2 cellular contexts compared by ENCODE assay signal in the genomic region with DNA sequence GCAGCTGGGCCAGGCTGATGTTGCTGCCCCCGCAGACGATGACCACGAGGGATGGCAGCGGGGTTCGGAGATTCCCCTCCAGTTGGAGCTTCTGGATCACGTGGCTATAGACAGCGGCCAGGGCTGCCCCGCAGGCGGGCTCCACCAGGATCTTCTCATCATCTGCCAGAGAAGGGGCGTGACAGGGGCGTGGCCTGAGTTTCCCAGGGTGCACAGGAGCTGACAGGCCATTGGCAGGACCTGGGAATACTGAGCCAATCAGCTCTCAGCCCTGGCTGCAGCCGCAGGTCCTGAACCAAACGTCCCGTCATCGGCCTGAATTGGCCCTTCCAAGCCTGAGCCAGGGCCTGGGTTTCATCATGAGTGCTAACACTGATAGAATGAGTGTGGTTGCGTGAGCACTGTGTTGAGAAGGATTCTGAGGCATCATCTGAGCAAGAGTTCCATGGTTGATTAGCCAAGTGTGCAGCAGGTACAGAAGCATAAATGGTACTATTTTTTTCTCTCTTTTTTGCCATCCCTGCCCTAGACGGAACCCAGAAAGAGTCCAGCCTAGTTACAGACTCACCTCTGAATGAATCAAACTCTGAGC.
TF ChIP-seq lines count a peak whose summit lies in the region.

No MANE protein-coding gene starts in this region.

TF ChIP-seq in IMR-90, 13 proteins besides CTCF, POLR2A, EP300 and RAD21:
- no peak for TF ChIP-seq RCOR1 (IDR thresholded peaks at IDR 0.05; ENCODE audit: insufficient replicate concordance, low read length)
- TF ChIP-seq NFE2L2 (IDR thresholded peaks at IDR 0.05; ENCODE audit: low read depth, low read length) = no peak
- no peak for TF ChIP-seq CHD1 (IDR thresholded peaks at IDR 0.05; ENCODE audit: low read depth, low read length)
- TF ChIP-seq BHLHE40 (IDR thresholded peaks at IDR 0.05; ENCODE audit: low read depth, low read length) = no peak
- TF ChIP-seq, protein P1, sequence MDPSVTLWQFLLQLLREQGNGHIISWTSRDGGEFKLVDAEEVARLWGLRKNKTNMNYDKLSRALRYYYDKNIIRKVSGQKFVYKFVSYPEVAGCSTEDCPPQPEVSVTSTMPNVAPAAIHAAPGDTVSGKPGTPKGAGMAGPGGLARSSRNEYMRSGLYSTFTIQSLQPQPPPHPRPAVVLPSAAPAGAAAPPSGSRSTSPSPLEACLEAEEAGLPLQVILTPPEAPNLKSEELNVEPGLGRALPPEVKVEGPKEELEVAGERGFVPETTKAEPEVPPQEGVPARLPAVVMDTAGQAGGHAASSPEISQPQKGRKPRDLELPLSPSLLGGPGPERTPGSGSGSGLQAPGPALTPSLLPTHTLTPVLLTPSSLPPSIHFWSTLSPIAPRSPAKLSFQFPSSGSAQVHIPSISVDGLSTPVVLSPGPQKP (IDR thresholded peaks at IDR 0.05; ENCODE audit: borderline replicate concordance, low read depth, low read length) = no peak

TF ChIP-seq in liver, 16 proteins besides CTCF, POLR2A, EP300 and RAD21 (continued from another document):
- peak; percentile 43 for TF ChIP-seq FOXA2 (IDR thresholded peaks at IDR 0.05)
- TF ChIP-seq, protein P2, sequence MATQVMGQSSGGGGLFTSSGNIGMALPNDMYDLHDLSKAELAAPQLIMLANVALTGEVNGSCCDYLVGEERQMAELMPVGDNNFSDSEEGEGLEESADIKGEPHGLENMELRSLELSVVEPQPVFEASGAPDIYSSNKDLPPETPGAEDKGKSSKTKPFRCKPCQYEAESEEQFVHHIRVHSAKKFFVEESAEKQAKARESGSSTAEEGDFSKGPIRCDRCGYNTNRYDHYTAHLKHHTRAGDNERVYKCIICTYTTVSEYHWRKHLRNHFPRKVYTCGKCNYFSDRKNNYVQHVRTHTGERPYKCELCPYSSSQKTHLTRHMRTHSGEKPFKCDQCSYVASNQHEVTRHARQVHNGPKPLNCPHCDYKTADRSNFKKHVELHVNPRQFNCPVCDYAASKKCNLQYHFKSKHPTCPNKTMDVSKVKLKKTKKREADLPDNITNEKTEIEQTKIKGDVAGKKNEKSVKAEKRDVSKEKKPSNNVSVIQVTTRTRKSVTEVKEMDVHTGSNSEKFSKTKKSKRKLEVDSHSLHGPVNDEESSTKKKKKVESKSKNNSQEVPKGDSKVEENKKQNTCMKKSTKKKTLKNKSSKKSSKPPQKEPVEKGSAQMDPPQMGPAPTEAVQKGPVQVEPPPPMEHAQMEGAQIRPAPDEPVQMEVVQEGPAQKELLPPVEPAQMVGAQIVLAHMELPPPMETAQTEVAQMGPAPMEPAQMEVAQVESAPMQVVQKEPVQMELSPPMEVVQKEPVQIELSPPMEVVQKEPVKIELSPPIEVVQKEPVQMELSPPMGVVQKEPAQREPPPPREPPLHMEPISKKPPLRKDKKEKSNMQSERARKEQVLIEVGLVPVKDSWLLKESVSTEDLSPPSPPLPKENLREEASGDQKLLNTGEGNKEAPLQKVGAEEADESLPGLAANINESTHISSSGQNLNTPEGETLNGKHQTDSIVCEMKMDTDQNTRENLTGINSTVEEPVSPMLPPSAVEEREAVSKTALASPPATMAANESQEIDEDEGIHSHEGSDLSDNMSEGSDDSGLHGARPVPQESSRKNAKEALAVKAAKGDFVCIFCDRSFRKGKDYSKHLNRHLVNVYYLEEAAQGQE (IDR thresholded peaks at IDR 0.05) = peak; percentile 50
- no peak for TF ChIP-seq TAF1 (conservative IDR thresholded peaks at IDR 0.05)
- TF ChIP-seq, protein P3, sequence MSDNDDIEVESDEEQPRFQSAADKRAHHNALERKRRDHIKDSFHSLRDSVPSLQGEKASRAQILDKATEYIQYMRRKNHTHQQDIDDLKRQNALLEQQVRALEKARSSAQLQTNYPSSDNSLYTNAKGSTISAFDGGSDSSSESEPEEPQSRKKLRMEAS (IDR thresholded peaks at IDR 0.05) = no peak
- TF ChIP-seq RXRA (IDR thresholded peaks at IDR 0.05) = peak in 1 of 2 donors; percentile 31
- TF ChIP-seq, protein P4, sequence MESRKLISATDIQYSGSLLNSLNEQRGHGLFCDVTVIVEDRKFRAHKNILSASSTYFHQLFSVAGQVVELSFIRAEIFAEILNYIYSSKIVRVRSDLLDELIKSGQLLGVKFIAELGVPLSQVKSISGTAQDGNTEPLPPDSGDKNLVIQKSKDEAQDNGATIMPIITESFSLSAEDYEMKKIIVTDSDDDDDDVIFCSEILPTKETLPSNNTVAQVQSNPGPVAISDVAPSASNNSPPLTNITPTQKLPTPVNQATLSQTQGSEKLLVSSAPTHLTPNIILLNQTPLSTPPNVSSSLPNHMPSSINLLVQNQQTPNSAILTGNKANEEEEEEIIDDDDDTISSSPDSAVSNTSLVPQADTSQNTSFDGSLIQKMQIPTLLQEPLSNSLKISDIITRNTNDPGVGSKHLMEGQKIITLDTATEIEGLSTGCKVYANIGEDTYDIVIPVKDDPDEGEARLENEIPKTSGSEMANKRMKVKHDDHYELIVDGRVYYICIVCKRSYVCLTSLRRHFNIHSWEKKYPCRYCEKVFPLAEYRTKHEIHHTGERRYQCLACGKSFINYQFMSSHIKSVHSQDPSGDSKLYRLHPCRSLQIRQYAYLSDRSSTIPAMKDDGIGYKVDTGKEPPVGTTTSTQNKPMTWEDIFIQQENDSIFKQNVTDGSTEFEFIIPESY (IDR thresholded peaks at IDR 0.05) = peak; percentile 68
- no peak for TF ChIP-seq GABPA (IDR thresholded peaks at IDR 0.05 in 1 of 2, conservative IDR thresholded peaks at IDR 0.05 in 1 of 2)
